In genomic region chr12:106179086-106179485, GRCh38 we compare ENCODE assay signal across 9 cellular contexts. TPM values are rescaled to one million over a fixed set of nuclear protein-coding genes. Genes with fewer than 3 reads are reported as not detected.
DNase-seq lines count a peak whose midpoint lies in the region; ATAC-seq and TF ChIP-seq lines count a peak whose summit lies in the region.
"Had no signal": no experiment of that assay in that cellular context is flagged by ENCODE, and none has a peak within 500 bp of the region (broad histone marks: within the 10 kb centered on the region; RNA-seq: fewer than 3 reads in every experiment).

No MANE protein-coding gene starts in this region.

- H3K79me1 ChIP-seq in mesenchymal stem cell (replicated peaks; ENCODE audit: low read length, poor library complexity, severe bottlenecking) = no peaks in the 10 kb centered on the region

- H4K8ac ChIP-seq in mesenchymal stem cell (ENCODE audit: low read length) = no peak overlapping the region

- no peaks in the 10 kb centered on the region for H3K9me3 ChIP-seq in SJCRH30 (replicated peaks)
- H3K9me3 ChIP-seq in mesenchymal stem cell (ENCODE audit: control insufficient read depth, low read length) = no peaks in the 10 kb centered on the region

- H2BK15ac ChIP-seq in mesenchymal stem cell (ENCODE audit: low read depth, poor library complexity, severe bottlenecking) = no peak overlapping the region

- no peak overlapping the region for H3K4me3 ChIP-seq in SJCRH30
- no peak overlapping the region for H3K4me3 ChIP-seq in mesenchymal stem cell (ENCODE audit: insufficient read depth in 1 of 2, low read depth in 1 of 2, low read length in 2 of 2)

- no peak overlapping the region for H3K4me2 ChIP-seq in mesenchymal stem cell (ENCODE audit: low read length, poor library complexity, severe bottlenecking)

- H4K91ac ChIP-seq in mesenchymal stem cell (ENCODE audit: low read length) = no peak overlapping the region

- H3K36me3 ChIP-seq in SJCRH30 (no peaks in the 10 kb centered on the region), mesenchymal stem cell (ENCODE audit: control insufficient read depth in 1 of 2, insufficient read depth in 2 of 2, low read depth in 1 of 2, low read length in 2 of 2) (no peaks in the 10 kb centered on the region)

- H3K27ac ChIP-seq in SJCRH30 (no peak overlapping the region), mesenchymal stem cell (ENCODE audit: low read length, poor library complexity, severe bottlenecking) (no peak overlapping the region), caudate nucleus (ENCODE audit: low read depth, low read length) (no peak overlapping the region)

- no peaks in the 10 kb centered on the region for H3K27me3 Mint-ChIP-seq in type B pancreatic cell

- H3K36me3 Mint-ChIP-seq in type B pancreatic cell = no peaks in the 10 kb centered on the region

- no peak overlapping the region for H2BK120ac ChIP-seq in mesenchymal stem cell (ENCODE audit: low read depth, low read length)

- no peak overlapping the region for H2AK5ac ChIP-seq in mesenchymal stem cell (ENCODE audit: low read length, severe bottlenecking)

- H3K9ac ChIP-seq in mesenchymal stem cell (ENCODE audit: low read length) = no peak overlapping the region

- peaks cover 14% of the 10 kb centered on the region for H3K4me1 ChIP-seq in SJCRH30
- H3K4me1 ChIP-seq in mesenchymal stem cell (ENCODE audit: control insufficient read depth, insufficient read depth, low read depth, low read length) = peaks cover 2% of the 10 kb centered on the region

- H3K9me3 Mint-ChIP-seq in type B pancreatic cell = no peaks in the 10 kb centered on the region

- H2AFZ ChIP-seq in mesenchymal stem cell (ENCODE audit: low read depth, low read length) = no peak overlapping the region

- H3K4ac ChIP-seq in mesenchymal stem cell (ENCODE audit: low read depth in 1 of 2, low read length in 2 of 2) = no peak overlapping the region

- H3K27me3 ChIP-seq in SJCRH30 (no peaks in the 10 kb centered on the region), mesenchymal stem cell (ENCODE audit: control insufficient read depth in 1 of 2, insufficient read depth in 1 of 2, low read length in 2 of 2) (no peaks in the 10 kb centered on the region)

- no peak overlapping the region for H3K23ac ChIP-seq in mesenchymal stem cell (ENCODE audit: low read length in 2 of 2)

- DNase-seq in NCI-H2081 (lab: John Stamatoyannopoulos, UW) (peak; percentile 28 to 35), NCI-H2081 treated with DMSO at 0.1 percent for 48 hours (lab: John Stamatoyannopoulos, UW) (no peak), SJCRH30 (peak; percentile 69 to 85), mesenchymal stem cell (peak; percentile 59), type B pancreatic cell (ENCODE audit: extremely low spot score, unreplicated experiment) (no peak), LoVo (ENCODE audit: low spot score) (no peak), caudate nucleus (lab: John Stamatoyannopoulos, UW) (no peak)
- DNase-seq: activated CD4-positive, CD25-positive, alpha-beta regulatory T cell had no signal

- peak overlapping the region; percentile 6 for H3K4me3 Mint-ChIP-seq in type B pancreatic cell

- H2BK12ac ChIP-seq in mesenchymal stem cell (ENCODE audit: low read length in 2 of 2) = no peak overlapping the region

- no peak overlapping the region for H3K14ac ChIP-seq in mesenchymal stem cell (ENCODE audit: low read length in 2 of 2)

- TF ChIP-seq CTCF in type B pancreatic cell (conservative IDR thresholded peaks at IDR 0.05) = no peak

- ATAC-seq in HG03139 (IDR thresholded peaks at IDR 0.05; ENCODE audit: unreplicated experiment) = no peak

- peaks cover 23% of the 10 kb centered on the region for H3K4me1 Mint-ChIP-seq in type B pancreatic cell (ENCODE audit: unreplicated experiment)

- 16% methylated on average over 3 of the region's 3 CpGs for WGBS in mesenchymal stem cell

- no peak overlapping the region for H3K18ac ChIP-seq in mesenchymal stem cell (ENCODE audit: low read depth in 1 of 2, low read length in 2 of 2)

- peak overlapping the region; percentile 73 for H3K27ac Mint-ChIP-seq in type B pancreatic cell

- no peak overlapping the region for H2BK5ac ChIP-seq in mesenchymal stem cell (ENCODE audit: low read depth, low read length, poor library complexity, severe bottlenecking)

RNA-seq across cellular contexts. Expression of gene NUAK1, which starts 40.3 kb away (rescaled TPM):
- total RNA-seq in SJCRH30 (2014; rRNA removed; shearing (Covaris generic)) = 4.0 and 4.4 TPM in 2 replicates
- 8.2 TPM for polyA plus RNA-seq in mesenchymal stem cell (2013, experiment 1 of 2)
- 7.9 TPM for polyA plus RNA-seq in mesenchymal stem cell (2013, experiment 2 of 2)
- total RNA-seq in type B pancreatic cell (ENCODE audit: low replicate concordance) = 6.5 and 8.1 TPM in 2 replicates

Comparison
In these comparisons a context has a peak if more than half of its experiments do, and no peak if none do; other contexts are left out.
1. DNase-seq: peak in NCI-H2081 (2 of 2), SJCRH30 (2 of 2) and mesenchymal stem cell (single experiment); none in NCI-H2081 treated with DMSO at 0.1 percent for 48 hours (single experiment), type B pancreatic cell (single experiment), LoVo (single experiment) and caudate nucleus (0 of 61).